18 cellular contexts compared by ENCODE assay signal in the genomic region with DNA sequence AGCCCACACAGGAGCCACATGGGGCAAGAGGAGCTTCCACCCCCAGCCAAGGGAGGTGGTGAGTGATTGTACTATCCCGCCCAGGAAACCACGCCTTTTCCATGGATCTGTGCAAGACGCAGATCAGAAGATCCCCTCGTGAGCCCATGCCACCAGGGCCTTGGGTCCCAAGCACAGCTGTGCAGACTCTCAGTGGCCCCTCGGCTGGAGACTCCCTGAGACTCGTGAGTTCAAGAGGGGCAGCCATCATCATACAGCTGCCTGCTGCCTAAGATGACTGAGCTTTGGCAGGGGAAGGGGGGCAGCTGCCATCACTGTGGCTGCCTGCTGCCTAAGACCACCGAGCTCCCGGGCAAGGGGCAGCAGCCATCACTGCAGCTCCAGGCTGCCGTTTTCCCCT.
DNase-seq lines count a peak whose midpoint lies in the region; FAIRE-seq and TF ChIP-seq lines count a peak whose summit lies in the region.
"Had no signal": no experiment of that assay in that cellular context is flagged by ENCODE, and none has a peak within 500 bp of the region (broad histone marks: within the 10 kb centered on the region; RNA-seq: fewer than 3 reads in every experiment).

No MANE protein-coding gene starts in this region.

- POLR2A ChIA-PET in MCF 10A (lab: Yijun Ruan, JAX): interaction anchor here (0.6 to 0.7 kb wide), 2 partner anchors 14 to 62 kb away, joined by 3 to 4 read pairs; no protein-coding TSS in a partner anchor
- POLR2A ChIA-PET in H1 (lab: Charles Lee; ENCODE audit: partially characterized antibody): interaction anchor here (1.0 kb wide), 1 partner anchor 9 kb away, joined by 3 read pairs; no protein-coding TSS in a partner anchor

- intact Hi-C loops in MCF 10A (cut with micrococcal nuclease): no loop called here
- intact Hi-C loops in mammary epithelial cell (cut with micrococcal nuclease): no loop called here
- intact Hi-C loops in sigmoid colon (cut with DNase I): no loop called here

- no peak overlapping the region for H2BK12ac ChIP-seq in H1 (ENCODE audit: low read depth, low read length)

- H2AFZ ChIP-seq in mammary epithelial cell (ENCODE audit: low read depth, low read length): no peak overlapping the region
- no peak overlapping the region for H2AFZ ChIP-seq in H1 (ENCODE audit: low read length)
- H2AFZ ChIP-seq: GM23248 had no signal

- H3K9ac ChIP-seq in mammary epithelial cell (ENCODE audit: insufficient read depth, low read length) (no peak overlapping the region), H1 (replicated peaks in 1 of 4; ENCODE audit: extremely low read depth in 1 of 4, low read depth in 3 of 4, low read length in 3 of 4) (no peak overlapping the region)
- H3K9ac ChIP-seq: GM23248 had no signal

- no peaks in the 10 kb centered on the region for H3K4me1 Mint-ChIP-seq in MCF 10A (ENCODE audit: insufficient read depth, unreplicated experiment)

- FAIRE-seq in H1 (lab: Jason Lieb, UNC): no peak
- FAIRE-seq: A549, D721Med, G401.6, GM12891, H54 had no signal

- H3K27me3 Mint-ChIP-seq in MCF 10A (ENCODE audit: insufficient read depth, unreplicated experiment): no peaks in the 10 kb centered on the region
- H3K27me3 Mint-ChIP-seq: CD4-positive, alpha-beta T cell had no signal

- no peak overlapping the region for H3K4me3 ChIP-seq in mammary epithelial cell (replicated peaks in 1 of 3; ENCODE audit: insufficient read depth in 1 of 3, low read depth in 2 of 3, low read length in 3 of 3)
- no peak overlapping the region for H3K4me3 ChIP-seq in H1 (ENCODE audit: extremely low read depth in 1 of 4, insufficient read depth in 2 of 4, low read depth in 3 of 4, low read length in 4 of 4)
- no peak overlapping the region for H3K4me3 ChIP-seq in sigmoid colon
- H3K4me3 ChIP-seq in H7 (ENCODE audit: insufficient read depth, low read depth, low read length): no peak overlapping the region
- H3K4me3 ChIP-seq: A549, GM23248 had no signal

- H3K14ac ChIP-seq in H1 (ENCODE audit: insufficient read length): no peak overlapping the region

- no peaks in the 10 kb centered on the region for H3K9me3 ChIP-seq in mammary epithelial cell (replicated peaks; ENCODE audit: insufficient read depth, low read length)
- 0 out of 4 replicates have a peak, but pooled peaks cover 0 to 5% of the 10 kb centered on the region in 2 experiments for H3K9me3 ChIP-seq in H1 (ENCODE audit: insufficient read depth in 2 of 2, low read depth in 1 of 2, low read length in 1 of 2)
- peaks cover 0 to 9% (median 6%) of the 10 kb centered on the region in 4 donors for H3K9me3 ChIP-seq in sigmoid colon

- 0 out of 2 replicates have a peak overlapping the region, but pooled peaks have one; percentile 5 for H4K8ac ChIP-seq in H1 (ENCODE audit: extremely low read depth, insufficient read depth, low read length)

- H2BK120ac ChIP-seq in H1 (replicated peaks; ENCODE audit: low read depth, low read length): no peak overlapping the region

- no peak overlapping the region for H3K27ac Mint-ChIP-seq in MCF 10A (ENCODE audit: low read depth, unreplicated experiment)
- H3K27ac Mint-ChIP-seq: CD4-positive, alpha-beta T cell had no signal

- H3K79me2 ChIP-seq in mammary epithelial cell (ENCODE audit: insufficient read depth, low read length) (no peaks in the 10 kb centered on the region), H1 (ENCODE audit: control insufficient read depth in 1 of 2, insufficient read depth in 2 of 2, low read length in 2 of 2) (no peaks in the 10 kb centered on the region)

- in situ Hi-C loops in mammary epithelial cell (cut with MboI; ENCODE audit: low sequenced_read_pairs in 2 of 2): no loop called here

- H3K4me1 ChIP-seq in mammary epithelial cell (ENCODE audit: insufficient read depth, low read length): no peaks in the 10 kb centered on the region
- H3K4me1 ChIP-seq in H1 (replicated peaks in 1 of 4; ENCODE audit: control insufficient read depth in 3 of 4, insufficient read depth in 4 of 4, low read length in 3 of 4): no peaks in the 10 kb centered on the region; a peak in 1 of 7 replicates
- no peaks in the 10 kb centered on the region for H3K4me1 ChIP-seq in sigmoid colon
- H3K4me1 ChIP-seq: A549, Caco-2 had no signal

- TF ChIP-seq POLR2A in H1 (IDR thresholded peaks at IDR 0.05; ENCODE audit: control extremely low read depth in 1 of 2, low read depth in 2 of 2, low read length in 2 of 2): no peak
- TF ChIP-seq POLR2A in sigmoid colon (IDR thresholded peaks at IDR 0.05): no peak

- no peak overlapping the region for H3K4me2 ChIP-seq in mammary epithelial cell (ENCODE audit: insufficient read depth, low read depth, low read length)
- H3K4me2 ChIP-seq in H1 (ENCODE audit: insufficient read depth in 1 of 2, low read depth in 2 of 2, low read length in 2 of 2): no peak overlapping the region
- H3K4me2 ChIP-seq: A549 had no signal

- no peak overlapping the region for H2BK20ac ChIP-seq in H1 (ENCODE audit: low read length)

- H3K4ac ChIP-seq in H1 (replicated peaks; ENCODE audit: insufficient read length, low read depth, low read length): no peak overlapping the region

- no peak overlapping the region for H3K23ac ChIP-seq in H1 (ENCODE audit: insufficient read length)

- BruUV-seq in MCF 10A (replicated peaks; lab: Mats Ljungman, UMichigan): no TSS peak
- BruUV-seq in mammary epithelial cell (replicated peaks; lab: Mats Ljungman, UMichigan): no TSS peak

- no peak overlapping the region for H2BK15ac ChIP-seq in H1 (ENCODE audit: low read length)

- 94% methylated on average over 9 of the region's 9 CpGs for WGBS in mammary epithelial cell (ENCODE audit: low coverage, missing lambda C conversion rate)
- WGBS in H1 (ENCODE audit: extremely low coverage in 1 of 2, insufficient coverage in 1 of 2, insufficient read length in 1 of 2, insufficient replicate concordance in 2 of 2, low coverage in 1 of 2, low lambda C conversion rate in 2 of 2, missing lambda C conversion rate in 1 of 2), 2 experiments: 86% methylated on average over 9 of the region's 9 CpGs; no CpG with 5 or more reads in 1 of the 2 experiments
- 93% methylated on average over 9 of the region's 9 CpGs for WGBS in sigmoid colon, 2 donors

- H3K4me3 Mint-ChIP-seq in MCF 10A (ENCODE audit: unreplicated experiment): no peak overlapping the region
- H3K4me3 Mint-ChIP-seq: CD4-positive, alpha-beta T cell had no signal

- no peak for TF ChIP-seq EP300 in H1 (IDR thresholded peaks at IDR 0.05; ENCODE audit: borderline replicate concordance in 1 of 2, low read depth in 2 of 2, low read length in 2 of 2)
- no peak for TF ChIP-seq EP300 in sigmoid colon (IDR thresholded peaks at IDR 0.05)

- H3K18ac ChIP-seq in H1 (ENCODE audit: extremely low read depth, low read length): no peak overlapping the region

- peak overlapping the region; percentile 40 for H4K91ac ChIP-seq in H1 (replicated peaks; ENCODE audit: insufficient read length, low read length)

- H3K56ac ChIP-seq in H1 (replicated peaks; ENCODE audit: insufficient read length, low read depth, low read length): no peak overlapping the region

- DNase-seq in MCF 10A (ENCODE audit: unreplicated experiment) (peak; percentile 42), mammary epithelial cell (no peak), H1 (ENCODE audit: low read depth in 1 of 2, low spot score in 2 of 2) (peak in 1 of 2 experiments; percentile 47), sigmoid colon (peak; percentile 44), activated gamma-delta T cell (lab: John Stamatoyannopoulos, UW) (no peak), H7 (no peak), MV-4-11 (lab: John Stamatoyannopoulos, UW) (no peak)
- DNase-seq: AML-193; CD4-positive, alpha-beta T cell; GM23248 had no signal

- TF ChIP-seq CTCF in MCF 10A (IDR thresholded peaks at IDR 0.05; ENCODE audit: unreplicated experiment): no peak
- no peak for TF ChIP-seq CTCF in mammary epithelial cell (conservative IDR thresholded peaks at IDR 0.05 in 1 of 2, IDR thresholded peaks at IDR 0.05 in 1 of 2; ENCODE audit: extremely low read depth in 1 of 2, insufficient read depth in 1 of 2, low read depth in 1 of 2, low read length in 2 of 2)
- TF ChIP-seq CTCF in H1 (IDR thresholded peaks at IDR 0.05; ENCODE audit: control extremely low read depth in 1 of 3, insufficient read depth in 1 of 3, low read depth in 1 of 3, low read length in 3 of 3): no peak
- TF ChIP-seq CTCF in sigmoid colon (IDR thresholded peaks at IDR 0.05): no peak

- H3K36me3 ChIP-seq in mammary epithelial cell (ENCODE audit: insufficient read depth, low read length): no peaks in the 10 kb centered on the region
- no peaks in the 10 kb centered on the region for H3K36me3 ChIP-seq in H1 (ENCODE audit: control insufficient read depth in 2 of 4, insufficient read depth in 4 of 4, low read length in 3 of 4)
- no peaks in the 10 kb centered on the region for H3K36me3 ChIP-seq in sigmoid colon
- H3K36me3 ChIP-seq in H7 (replicated peaks; ENCODE audit: control insufficient read depth, insufficient read depth, low read length): no peaks in the 10 kb centered on the region

- dilution Hi-C loops in mammary epithelial cell (cut with HindIII; ENCODE audit: low sequenced_read_pairs): no loop called here

- TF ChIP-seq RAD21 in H1 (IDR thresholded peaks at IDR 0.05 in 1 of 2, conservative IDR thresholded peaks at IDR 0.05 in 1 of 2; ENCODE audit: low read depth in 2 of 2, low read length in 2 of 2): no peak

- CTCF ChIA-PET in MCF 10A (lab: Yijun Ruan, JAX) (no interaction called here), mammary epithelial cell (lab: Charles Lee; ENCODE audit: low non-redundant PET) (no interaction called here), H1 (lab: Charles Lee; ENCODE audit: partially characterized antibody) (interaction anchor here (1.0 to 4.3 kb wide), 7 partner anchors 11 to 204 kb away, joined by 3 to 19 read pairs (median 4); no protein-coding TSS in a partner anchor)

- H3K27me3 ChIP-seq in mammary epithelial cell (ENCODE audit: insufficient read depth, low read length) (no peaks in the 10 kb centered on the region), H1 (replicated peaks in 1 of 4; ENCODE audit: control insufficient read depth in 3 of 4, extremely low read depth in 1 of 4, insufficient read depth in 3 of 4, low read length in 3 of 4) (no peaks in the 10 kb centered on the region), sigmoid colon (no peaks in the 10 kb centered on the region), H7 (ENCODE audit: control insufficient read depth, insufficient read depth, low read length) (no peaks in the 10 kb centered on the region)

- no peaks in the 10 kb centered on the region for H3K36me3 Mint-ChIP-seq in MCF 10A (ENCODE audit: insufficient read depth, unreplicated experiment)

- peaks cover 22% of the 10 kb centered on the region for H3K9me3 Mint-ChIP-seq in MCF 10A (ENCODE audit: unreplicated experiment)

- H3K27ac ChIP-seq in mammary epithelial cell (ENCODE audit: insufficient read depth, low read depth, low read length) (no peak overlapping the region), H1 (ENCODE audit: low read depth, low read length) (no peak overlapping the region), sigmoid colon (no peak overlapping the region)
- H3K27ac ChIP-seq: 22Rv1, A549, C4-2B, GM23248 had no signal

- H2AK5ac ChIP-seq in H1 (ENCODE audit: low read depth, low read length): no peak overlapping the region

- H3K79me1 ChIP-seq in H1 (ENCODE audit: low read depth, low read length): no peaks in the 10 kb centered on the region

- no peaks in the 10 kb centered on the region for H4K20me1 ChIP-seq in mammary epithelial cell (ENCODE audit: insufficient read depth, low read length)
- H4K20me1 ChIP-seq in H1 (replicated peaks in 1 of 2; ENCODE audit: control insufficient read depth in 1 of 2, insufficient read depth in 2 of 2, low read length in 2 of 2): no peaks in the 10 kb centered on the region

- H3K23me2 ChIP-seq in H1 (ENCODE audit: low read depth, low read length): no peaks in the 10 kb centered on the region

- H2BK5ac ChIP-seq in H1 (ENCODE audit: low read depth, low read length): no peak overlapping the region

- no peak overlapping the region for H4K5ac ChIP-seq in H1 (ENCODE audit: insufficient read length, low read depth, low read length)

Comparison
In these comparisons a context has a peak if more than half of its experiments do, and no peak if none do; other contexts are left out.
1. DNase-seq: peak in MCF 10A (single experiment) and sigmoid colon (single experiment); none in mammary epithelial cell (single experiment), activated gamma-delta T cell (single experiment), H7 (single experiment) and MV-4-11 (single experiment).